ENCODE assay signal across 8 cellular contexts in genomic region chr1:62082456-62083363, GRCh38.
DNase-seq lines count a peak whose midpoint lies in the region; ATAC-seq, FAIRE-seq and TF ChIP-seq lines count a peak whose summit lies in the region.

No MANE protein-coding gene starts in this region.

- H3K4me3 Mint-ChIP-seq in activated naive CD8-positive, alpha-beta T cell treated with anti-CD3 and anti-CD28 coated beads for 36 hours: no peak overlapping the region

- H3K4me2 ChIP-seq in PC-3 (ENCODE audit: low read length): no peak overlapping the region

- FAIRE-seq in GM12892 (lab: Jason Lieb, UNC) (peak; percentile 66), small intestine (lab: Jason Lieb, UNC) (no peak)

- no peak for TF ChIP-seq POLR2A in GM12892 (IDR thresholded peaks at IDR 0.05; ENCODE audit: low read depth, low read length)

- no peaks in the 10 kb centered on the region for H3F3A ChIP-seq in PC-3 (ENCODE audit: low read length, unreplicated experiment)

- no peaks in the 10 kb centered on the region for H3K36me3 ChIP-seq in PC-3 (ENCODE audit: low read depth, low read length)
- peaks cover 0 to 10% of the 10 kb centered on the region in 2 donors for H3K36me3 ChIP-seq in small intestine (ENCODE audit: control insufficient read depth in 2 of 2, insufficient read depth in 2 of 2, low read length in 2 of 2)

- H3K4me3 ChIP-seq in PC-3 (ENCODE audit: low read length) (no peak overlapping the region), small intestine (ENCODE audit: low read depth in 1 of 2, low read length in 2 of 2) (no peak overlapping the region)

- 83 to 89% (median 88%) methylated on average over 14 of the region's 14 CpGs for WGBS in small intestine, 3 donors

- TF ChIP-seq CTCF in AG09319 (IDR thresholded peaks at IDR 0.05; ENCODE audit: low read depth, low read length) (peak; percentile 99), PC-3 (conservative IDR thresholded peaks at IDR 0.05; ENCODE audit: low read depth, low read length) (peak; percentile 94)

- no peaks in the 10 kb centered on the region for H4K20me1 ChIP-seq in PC-3 (ENCODE audit: low read length)

- no peak overlapping the region for H3K9ac ChIP-seq in PC-3 (ENCODE audit: low read length)

- DNase-seq in AG09319 (ENCODE audit: extremely low read depth, low read depth): no peak
- DNase-seq in GM12892 (ENCODE audit: insufficient read length): no peak
- peak; percentile 68 for DNase-seq in PC-3
- DNase-seq in activated naive CD8-positive, alpha-beta T cell treated with anti-CD3 and anti-CD28 coated beads for 36 hours: peak; percentile 22
- peak; percentile 26 for DNase-seq in left cardiac atrium
- DNase-seq in small intestine: peak; percentile 31

- intact Hi-C loops in PC-3 (cut with micrococcal nuclease) (loop anchor here (1.0 to 2.0 kb wide), 3 partner anchors 29 to 62 kb away; no protein-coding TSS in a partner anchor), left cardiac atrium (cut with DNase I) (loop anchor here (5.0 to 10.0 kb wide), 2 partner anchors 50 to 138 kb away; no protein-coding TSS in a partner anchor)

- no peaks in the 10 kb centered on the region for H3K79me2 ChIP-seq in PC-3 (ENCODE audit: low read length)

- no peaks in the 10 kb centered on the region for H3K4me1 Mint-ChIP-seq in activated naive CD8-positive, alpha-beta T cell treated with anti-CD3 and anti-CD28 coated beads for 36 hours

- H3K9me2 ChIP-seq in PC-3 (replicated peaks; ENCODE audit: low read length): no peaks in the 10 kb centered on the region

- POLR2A ChIA-PET in PC-3 (lab: Charles Lee; ENCODE audit: unreplicated experiment): no interaction called here

- ATAC-seq in HG03442 (IDR thresholded peaks at IDR 0.05; ENCODE audit: unreplicated experiment) (peak; percentile 88), PC-3 (peak; percentile 82), left cardiac atrium (peak in 1 of 2 donors; percentile 62), HG02763 (IDR thresholded peaks at IDR 0.05; ENCODE audit: unreplicated experiment) (no peak)

- no peak overlapping the region for H3K27ac ChIP-seq in PC-3 (ENCODE audit: low read length)
- no peak overlapping the region for H3K27ac ChIP-seq in small intestine (ENCODE audit: low read depth in 1 of 2, low read length in 1 of 2)

- no peaks in the 10 kb centered on the region for H3K36me3 Mint-ChIP-seq in activated naive CD8-positive, alpha-beta T cell treated with anti-CD3 and anti-CD28 coated beads for 36 hours

- CTCF ChIA-PET in PC-3 (lab: Charles Lee): interaction anchor here (0.6 to 1.2 kb wide), 2 partner anchors 48 to 62 kb away, joined by 3 to 6 read pairs; no protein-coding TSS in a partner anchor

- no peaks in the 10 kb centered on the region for H3K9me3 Mint-ChIP-seq in activated naive CD8-positive, alpha-beta T cell treated with anti-CD3 and anti-CD28 coated beads for 36 hours

- H3K27ac Mint-ChIP-seq in activated naive CD8-positive, alpha-beta T cell treated with anti-CD3 and anti-CD28 coated beads for 36 hours: no peak overlapping the region

- H3K9me3 ChIP-seq in PC-3 (ENCODE audit: low read length) (no peaks in the 10 kb centered on the region), small intestine (ENCODE audit: control insufficient read depth, low read depth) (no peaks in the 10 kb centered on the region)

- H3K4me1 ChIP-seq in PC-3 (ENCODE audit: insufficient read depth, low read length) (no peaks in the 10 kb centered on the region), small intestine (ENCODE audit: control insufficient read depth in 2 of 2, insufficient read depth in 1 of 2, low read depth in 1 of 2, low read length in 1 of 2) (no peaks in the 10 kb centered on the region)

- H3K27me3 ChIP-seq in PC-3 (ENCODE audit: low read length) (no peaks in the 10 kb centered on the region), small intestine (ENCODE audit: control insufficient read depth in 2 of 2, insufficient read depth in 2 of 2, low read length in 2 of 2) (no peaks in the 10 kb centered on the region)

- H3K27me3 Mint-ChIP-seq in activated naive CD8-positive, alpha-beta T cell treated with anti-CD3 and anti-CD28 coated beads for 36 hours: no peaks in the 10 kb centered on the region

- H2AFZ ChIP-seq in PC-3 (ENCODE audit: low read length): no peak overlapping the region

- no TSS peak for BruUV-seq in PC-3 (replicated peaks; lab: Mats Ljungman, UMichigan)

Comparison
In these comparisons a context has a peak if more than half of its experiments do, and no peak if none do; other contexts are left out.
1. DNase-seq: peak in PC-3 (single experiment), activated naive CD8-positive, alpha-beta T cell treated with anti-CD3 and anti-CD28 coated beads for 36 hours (single experiment), left cardiac atrium (single experiment) and small intestine (single experiment); none in AG09319 (single experiment) and GM12892 (single experiment).